Comparison of ENCODE assay signal across 10 cellular contexts in genomic region chr6:15063253-15063853, GRCh38.
DNase-seq lines count a peak whose midpoint lies in the region; ATAC-seq and TF ChIP-seq lines count a peak whose summit lies in the region.
"Had no signal": no experiment of that assay in that cellular context is flagged by ENCODE, and none has a peak within 500 bp of the region (broad histone marks: within the 10 kb centered on the region; RNA-seq: fewer than 3 reads in every experiment).

No MANE protein-coding gene starts in this region.

- no peak for ATAC-seq in GM21737 (IDR thresholded peaks at IDR 0.05; ENCODE audit: unreplicated experiment)
- ATAC-seq: CD8-positive, alpha-beta T cell had no signal

- H4K20me1 ChIP-seq in osteoblast (ENCODE audit: insufficient read depth, low read length), result no peaks in the 10 kb centered on the region
- no peaks in the 10 kb centered on the region for H4K20me1 ChIP-seq in hepatocyte (ENCODE audit: insufficient read depth, poor library complexity, severe bottlenecking)

- H3K79me2 ChIP-seq in osteoblast (ENCODE audit: insufficient read depth, low read length) (no peaks in the 10 kb centered on the region), hepatocyte (no peaks in the 10 kb centered on the region)

- H3K4me3 ChIP-seq in fibroblast of mammary gland (ENCODE audit: control insufficient read depth, low read depth, low read length) (no peak overlapping the region), osteoblast (ENCODE audit: insufficient read depth, low read length) (no peak overlapping the region), hepatocyte (no peak overlapping the region)

- H3K27ac ChIP-seq in osteoblast (ENCODE audit: low read depth, low read length) (peak overlapping the region; percentile 68), hepatocyte (no peak overlapping the region)

- H3K9me2 ChIP-seq in hepatocyte (replicated peaks; ENCODE audit: insufficient read depth), result no peaks in the 10 kb centered on the region

- DNase-seq in EH (ENCODE audit: low read depth) (peak; percentile 57), OCI-M1 (lab: John Stamatoyannopoulos, UW) (peak; percentile 86), fibroblast of mammary gland (ENCODE audit: low read depth) (peak; percentile 43), osteoblast (ENCODE audit: insufficient read length, low spot score, missing footprints) (peak; percentile 13), hepatocyte (ENCODE audit: low spot score) (no peak), DMS153 treated with DMSO at 0.1 percent for 48 hours (lab: John Stamatoyannopoulos, UW; ENCODE audit: unreplicated experiment) (no peak), 8988T (no peak)
- DNase-seq: CD8-positive, alpha-beta T cell; NCI-H2029 treated with DMSO at 0.1 percent for 48 hours had no signal

- H3K4me2 ChIP-seq in osteoblast (ENCODE audit: insufficient read depth, low read length) (no peak overlapping the region), hepatocyte (no peak overlapping the region)

- 93% methylated on average over 7 of the region's 7 CpGs for WGBS in hepatocyte (ENCODE audit: low lambda C conversion rate, missing lambda C conversion rate)

- no peaks in the 10 kb centered on the region for H3K27me3 ChIP-seq in osteoblast (ENCODE audit: insufficient read depth, low read length)
- no peaks in the 10 kb centered on the region for H3K27me3 ChIP-seq in hepatocyte

- no peak overlapping the region for H2AFZ ChIP-seq in osteoblast (ENCODE audit: low read length)
- H2AFZ ChIP-seq in hepatocyte, result no peak overlapping the region

- H3K4me1 ChIP-seq in osteoblast (ENCODE audit: insufficient read depth, low read length) (peaks cover 30% of the 10 kb centered on the region), hepatocyte (ENCODE audit: insufficient read depth) (peaks cover 20% of the 10 kb centered on the region)

- H3K36me3 ChIP-seq in osteoblast (ENCODE audit: insufficient read depth, low read length) (no peaks in the 10 kb centered on the region), hepatocyte (replicated peaks; ENCODE audit: insufficient read depth, low read depth) (no peaks in the 10 kb centered on the region)

- H3K9me3 ChIP-seq in osteoblast (ENCODE audit: low read depth, low read length) (no peaks in the 10 kb centered on the region), hepatocyte (ENCODE audit: low read depth) (no peaks in the 10 kb centered on the region)

- TF ChIP-seq CTCF in fibroblast of mammary gland (conservative IDR thresholded peaks at IDR 0.05; ENCODE audit: control insufficient read depth, insufficient read depth, low read depth, low read length) (no peak), osteoblast (IDR thresholded peaks at IDR 0.05; ENCODE audit: extremely low read depth, low read depth, low read length) (no peak), hepatocyte (IDR thresholded peaks at IDR 0.05; ENCODE audit: poor library complexity) (no peak)

Comparison
In these comparisons a context has a peak if more than half of its experiments do, and no peak if none do; other contexts are left out.
1. DNase-seq: peak in EH (single experiment), OCI-M1 (single experiment), fibroblast of mammary gland (single experiment) and osteoblast (single experiment); none in hepatocyte (single experiment), DMS153 treated with DMSO at 0.1 percent for 48 hours (single experiment) and 8988T (single experiment).